ENCODE assay signal across 30 cellular contexts in the genomic region with DNA sequence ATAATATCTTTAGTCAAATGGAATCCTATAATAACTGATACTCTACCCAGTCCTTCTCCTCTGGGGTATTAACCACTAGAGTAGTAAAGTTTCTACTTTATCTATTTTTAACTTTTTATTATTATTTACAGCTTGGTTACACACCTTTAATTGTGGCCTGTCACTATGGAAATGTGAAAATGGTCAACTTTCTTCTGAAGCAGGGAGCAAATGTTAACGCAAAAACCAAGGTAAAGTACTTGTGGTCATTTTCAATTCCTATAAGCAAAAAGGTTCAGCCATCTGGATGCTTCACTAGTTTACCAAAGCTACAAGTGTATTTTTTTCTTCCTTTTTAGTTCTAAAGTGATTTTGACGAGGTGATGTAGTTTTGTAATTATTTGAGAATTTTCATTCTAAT.
"Had no signal": no experiment of that assay in that cellular context is flagged by ENCODE, and none has a peak within 500 bp of the region (broad histone marks: within the 10 kb centered on the region; RNA-seq: fewer than 3 reads in every experiment).

No MANE protein-coding gene starts in this region.

- H3K4me3 ChIP-seq: PC-9, SJCRH30, SK-N-MC had no signal

- H2AFZ ChIP-seq: PC-9 had no signal

- H3K27ac ChIP-seq: PC-9, RWPE1, SJCRH30, SK-N-MC had no signal

- DNase-seq: MM.1S, MV-4-11, NCI-H1092, NCI-H1105, NCI-H1417 treated with DMSO at 0.1 percent for 48 hours, NCI-H1436 treated with DMSO at 0.1 percent for 48 hours, NCI-H1694 treated with DMSO at 0.1 percent for 48 hours, NCI-H187 treated with DMSO at 0.1 percent for 48 hours, NCI-H2029, NCI-H2081, NCI-H2171 treated with DMSO at 0.1 percent for 48 hours, NCI-H226, NCI-H446 treated with DMSO at 0.1 percent for 48 hours, NCI-H510A, NCI-H524, NCI-H526, NCI-H69, NCI-H748 treated with DMSO at 0.1 percent for 48 hours, NCI-H82, PC-9, SHP77, SIG-M5, SJCRH30, T-cell had no signal

- H3K4me1 ChIP-seq: SJCRH30 had no signal

- H3K9me3 ChIP-seq: SJCRH30 had no signal

- ATAC-seq: Panc1, Right ventricle myocardium inferior, SK-N-SH treated with all-trans-retinoic acid at 6 μM for 48 hours, T-cell had no signal

- H3K4me2 ChIP-seq: PC-9 had no signal

- H3K27me3 ChIP-seq: SJCRH30 had no signal

- FAIRE-seq: RCC 7860 had no signal
